In the genomic region with DNA sequence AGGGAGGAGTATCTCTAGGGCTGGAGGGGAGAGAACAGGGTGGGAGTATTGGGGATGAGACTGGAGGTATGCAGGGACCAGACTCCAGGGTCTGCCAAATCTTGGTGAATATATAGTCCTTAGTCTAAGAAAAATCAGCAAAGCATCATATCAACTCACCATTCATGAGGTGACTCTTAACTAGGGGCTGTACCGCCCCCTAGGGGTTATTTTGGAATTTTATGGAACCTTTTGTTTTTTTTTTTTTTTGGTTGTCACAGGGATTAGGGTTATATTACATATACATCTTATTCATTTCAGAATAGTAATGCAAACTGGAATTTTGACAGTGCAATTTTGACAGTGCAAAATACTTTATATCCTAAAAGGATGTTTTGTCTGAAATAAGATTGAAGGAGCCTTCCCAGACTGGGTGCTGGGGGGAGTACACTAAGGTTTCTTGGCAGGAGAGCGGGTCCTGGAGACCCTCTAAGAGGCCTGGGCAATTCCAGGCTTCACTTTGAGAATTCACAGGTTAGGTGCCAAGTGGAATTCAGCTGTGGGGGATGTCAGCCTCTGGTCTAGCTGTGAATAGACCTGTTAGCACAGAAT, we compare ENCODE assay signal across 8 cellular contexts. TPM values are rescaled to one million over a fixed set of nuclear protein-coding genes. Genes with fewer than 3 reads are reported as not detected.
A peak's percentile ranks its signal among the peaks of the same experiment; 100 is the strongest.
DNase-seq lines count a peak whose midpoint lies in the region; ATAC-seq, FAIRE-seq and TF ChIP-seq lines count a peak whose summit lies in the region.

No MANE protein-coding gene starts in this region.

- peak overlapping the region in 2 of 3 experiments; percentile 48 to 58 for H3K27ac Mint-ChIP-seq in nephron

- H3K27me3 ChIP-seq in dorsolateral prefrontal cortex: no peaks in the 10 kb centered on the region

- H3K4me3 Mint-ChIP-seq in nephron: peak overlapping the region in 2 of 3 experiments; percentile 10 to 36

- H3K27ac ChIP-seq in dorsolateral prefrontal cortex: peak overlapping the region in 7 of 59 donors; percentile 9 to 57 (median 23)

- TF ChIP-seq CTCF in dorsolateral prefrontal cortex (IDR thresholded peaks at IDR 0.05 in 54 of 56, conservative IDR thresholded peaks at IDR 0.05 in 2 of 56; ENCODE audit: low read depth in 1 of 56, partially characterized antibody in 56 of 56) (peak; percentile 44 to 78 (median 62)), nephron (IDR thresholded peaks at IDR 0.05; ENCODE audit: unreplicated experiment in 3 of 3) (peak; percentile 53 to 69 (median 55))

- intact Hi-C loops in dorsolateral prefrontal cortex (cut with DNase I): loop anchor here in 1 of 2 donors (2.0 kb wide), 1 partner anchor 102 kb away; no protein-coding TSS in a partner anchor

- DNase-seq in NCI-H1417 (lab: John Stamatoyannopoulos, UW) (peak in 2 of 3 experiments; percentile 13 to 62), NCI-H1417 treated with DMSO at 0.1 percent for 48 hours (lab: John Stamatoyannopoulos, UW) (no peak), H54 (ENCODE audit: insufficient read length, low spot score) (peak; percentile 23), SK-N-DZ (ENCODE audit: low spot score) (peak; percentile 68), dorsolateral prefrontal cortex (no peak)

- H3K36me3 Mint-ChIP-seq in nephron (ENCODE audit: low read depth): peaks cover 4% of the 10 kb centered on the region

- H3K27me3 Mint-ChIP-seq in nephron (ENCODE audit: low read depth): peaks cover 6% of the 10 kb centered on the region

- no peak overlapping the region for H3K4me3 ChIP-seq in dorsolateral prefrontal cortex

- peaks cover 24% of the 10 kb centered on the region for H3K4me1 Mint-ChIP-seq in nephron

- TF ChIP-seq POLR2A in H54 (IDR thresholded peaks at IDR 0.05; ENCODE audit: low read depth, low read length): no peak

- no peaks in the 10 kb centered on the region for H3K9me3 Mint-ChIP-seq in nephron

- no peak for FAIRE-seq in H54 (lab: Jason Lieb, UNC)

- ATAC-seq in GM21381 (IDR thresholded peaks at IDR 0.05; ENCODE audit: unreplicated experiment) (no peak), HG03196 (IDR thresholded peaks at IDR 0.05; ENCODE audit: unreplicated experiment) (no peak)

RNA-seq across cellular contexts. Expression of gene CMTM7, which starts 7.5 kb away (rescaled TPM):
- 24.8 and 27.4 TPM in 2 replicates for polyA plus RNA-seq in SK-N-DZ (2014; cell fraction: cytosol; rRNA removed)
- 18.6 and 22.5 TPM in 2 replicates for polyA plus RNA-seq in SK-N-DZ (2014; cell fraction: nucleus; rRNA removed)
- 1 to 10 TPM in 117 of 120 experiments, under 1 TPM in 3; 0.72 to 8.1 (median 2.9) TPM for total RNA-seq in dorsolateral prefrontal cortex

Comparison
In these comparisons a context has a peak if more than half of its experiments do, and no peak if none do; other contexts are left out.
1. DNase-seq: peak in NCI-H1417 (2 of 3), H54 (single experiment) and SK-N-DZ (single experiment); none in NCI-H1417 treated with DMSO at 0.1 percent for 48 hours (single experiment) and dorsolateral prefrontal cortex (0 of 10).